8 cellular contexts compared by ENCODE assay signal in the genomic region with DNA sequence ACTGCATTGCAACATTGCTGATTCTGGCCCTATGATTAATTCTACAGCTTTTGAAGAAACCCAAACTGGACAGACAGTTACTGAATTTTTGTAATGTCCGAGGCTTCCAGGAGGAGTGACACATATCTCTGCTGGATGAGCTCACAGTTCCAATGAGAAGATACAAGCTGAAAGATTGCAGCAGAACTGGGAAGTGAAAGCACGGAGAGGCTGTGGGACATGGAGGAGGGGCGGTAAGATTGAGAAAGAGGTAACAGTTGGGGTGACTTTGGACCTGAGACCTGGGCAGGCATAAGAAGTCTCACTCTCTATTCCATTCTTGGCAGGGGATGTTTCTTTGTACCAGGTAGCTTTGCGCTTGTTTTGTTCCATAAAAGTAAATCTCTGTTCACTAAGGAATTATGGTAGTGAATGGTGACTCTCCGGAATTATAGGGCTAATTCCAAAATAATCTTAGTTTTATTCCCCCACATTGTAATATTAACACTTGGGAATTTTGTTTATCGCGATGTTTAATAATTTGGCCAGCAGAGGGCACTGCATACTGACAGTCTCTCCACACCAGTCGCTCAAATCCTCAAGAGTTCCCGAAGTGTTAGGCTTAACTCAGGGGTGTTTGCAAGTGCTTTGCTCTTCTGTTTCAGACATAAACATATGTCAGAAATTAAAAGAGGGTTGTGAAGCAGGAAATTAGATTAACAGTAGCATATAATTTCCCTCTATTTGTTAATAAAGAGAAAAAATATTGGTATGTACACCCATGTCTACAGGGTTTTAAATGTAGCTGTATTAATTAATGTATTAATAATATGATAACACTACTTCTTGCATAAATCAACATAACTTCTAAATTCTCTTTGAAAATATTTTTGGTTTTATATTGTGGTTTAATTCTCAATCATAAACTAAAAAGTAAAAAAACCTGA.
DNase-seq lines count a peak whose midpoint lies in the region; ATAC-seq and TF ChIP-seq lines count a peak whose summit lies in the region.

No MANE protein-coding gene starts in this region.

- H3K27ac ChIP-seq in OCI-LY3 (ENCODE audit: low read length): no peak overlapping the region
- H3K27ac ChIP-seq in hepatocyte: no peak overlapping the region
- peak overlapping the region in 3 of 8 donors; percentile 6 to 19 (median 6) for H3K27ac ChIP-seq in spleen

- ATAC-seq in GM19043 (IDR thresholded peaks at IDR 0.05; ENCODE audit: low read depth, unreplicated experiment) (peak; percentile 55), HG03342 (IDR thresholded peaks at IDR 0.05; ENCODE audit: unreplicated experiment) (no peak)

- TF ChIP-seq CTCF in OCI-LY3 (IDR thresholded peaks at IDR 0.05; ENCODE audit: low read depth, low read length) (peak; percentile 100), astrocyte of the spinal cord (IDR thresholded peaks at IDR 0.05; ENCODE audit: low read depth, low read length) (peak; percentile 64), hepatocyte (IDR thresholded peaks at IDR 0.05; ENCODE audit: poor library complexity) (peak; percentile 79), spleen (IDR thresholded peaks at IDR 0.05 in 8 of 11, conservative IDR thresholded peaks at IDR 0.05 in 3 of 11) (peak in 10 of 11 experiments; percentile 13 to 59 (median 44))

- H3K9me3 ChIP-seq in OCI-LY3 (ENCODE audit: insufficient read depth, low read length): no peaks in the 10 kb centered on the region
- no peaks in the 10 kb centered on the region for H3K9me3 ChIP-seq in hepatocyte (ENCODE audit: low read depth)
- no peaks in the 10 kb centered on the region for H3K9me3 ChIP-seq in spleen

- H3K9me2 ChIP-seq in hepatocyte (replicated peaks; ENCODE audit: insufficient read depth): no peaks in the 10 kb centered on the region

- TF ChIP-seq EP300 in Ishikawa (IDR thresholded peaks at IDR 0.05; ENCODE audit: borderline replicate concordance): no peak

- peak; percentile 60 for TF ChIP-seq RAD21 in Ishikawa (IDR thresholded peaks at IDR 0.05; ENCODE audit: low read depth)

- TF ChIP-seq POLR2A in spleen (IDR thresholded peaks at IDR 0.05): no peak

- WGBS in hepatocyte (ENCODE audit: low lambda C conversion rate, missing lambda C conversion rate): 11% methylated on average over 9 of the region's 9 CpGs
- WGBS in spleen, 5 donors: 13 to 23% (median 16%) methylated on average over 9 of the region's 9 CpGs

- no peaks in the 10 kb centered on the region for H3K79me2 ChIP-seq in OCI-LY3 (ENCODE audit: low read length)
- H3K79me2 ChIP-seq in hepatocyte: no peaks in the 10 kb centered on the region

- H3K4me1 ChIP-seq in OCI-LY3 (ENCODE audit: low read length): peaks cover 11% of the 10 kb centered on the region
- no peaks in the 10 kb centered on the region for H3K4me1 ChIP-seq in hepatocyte (ENCODE audit: insufficient read depth)
- H3K4me1 ChIP-seq in spleen: peaks cover 0 to 9% (median 5%) of the 10 kb centered on the region in 6 donors

- H3K4me3 ChIP-seq in OCI-LY3 (ENCODE audit: low read length) (peak overlapping the region; percentile 45), astrocyte of the spinal cord (ENCODE audit: low read depth, low read length) (no peak overlapping the region), hepatocyte (no peak overlapping the region), spleen (no peak overlapping the region)

- peak overlapping the region; percentile 15 for H3K9ac ChIP-seq in OCI-LY3 (ENCODE audit: low read length)

- H4K20me1 ChIP-seq in OCI-LY3 (ENCODE audit: insufficient read depth, low read length) (no peaks in the 10 kb centered on the region), hepatocyte (ENCODE audit: insufficient read depth, poor library complexity, severe bottlenecking) (no peaks in the 10 kb centered on the region)

- H3K36me3 ChIP-seq in OCI-LY3 (replicated peaks; ENCODE audit: low read depth, low read length): no peaks in the 10 kb centered on the region
- H3K36me3 ChIP-seq in hepatocyte (replicated peaks; ENCODE audit: insufficient read depth, low read depth): no peaks in the 10 kb centered on the region
- no peaks in the 10 kb centered on the region for H3K36me3 ChIP-seq in spleen

- intact Hi-C loops in spleen (cut with DNase I; ENCODE audit: low total_unique reads): no loop called here

- H2AFZ ChIP-seq in OCI-LY3 (ENCODE audit: low read depth, low read length): peak overlapping the region; percentile 19
- no peak overlapping the region for H2AFZ ChIP-seq in hepatocyte

- in situ Hi-C loops in astrocyte of the spinal cord (cut with HindIII; ENCODE audit: low sequenced_read_pairs): no loop called here

- DNase-seq in COR-L47 (lab: John Stamatoyannopoulos, UW) (peak; percentile 78), astrocyte of the spinal cord (ENCODE audit: low read depth, low spot score) (peak; percentile 59), hepatocyte (ENCODE audit: low spot score) (peak; percentile 73), spleen (no peak)

- peak overlapping the region; percentile 63 for H3K4me2 ChIP-seq in OCI-LY3 (ENCODE audit: low read length)
- peak overlapping the region; percentile 5 for H3K4me2 ChIP-seq in hepatocyte

- no peaks in the 10 kb centered on the region for H3K27me3 ChIP-seq in OCI-LY3 (ENCODE audit: low read depth, low read length)
- peaks cover 6% of the 10 kb centered on the region for H3K27me3 ChIP-seq in hepatocyte
- peaks cover 0 to 4% (median 0%) of the 10 kb centered on the region in 7 donors for H3K27me3 ChIP-seq in spleen (replicated peaks in 1 of 7)

TF ChIP-seq in Ishikawa, 13 proteins besides CTCF, POLR2A, EP300 and RAD21:
- TF ChIP-seq, protein P1, sequence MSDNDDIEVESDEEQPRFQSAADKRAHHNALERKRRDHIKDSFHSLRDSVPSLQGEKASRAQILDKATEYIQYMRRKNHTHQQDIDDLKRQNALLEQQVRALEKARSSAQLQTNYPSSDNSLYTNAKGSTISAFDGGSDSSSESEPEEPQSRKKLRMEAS (IDR thresholded peaks at IDR 0.05): no peak
- TF ChIP-seq TEAD4 (IDR thresholded peaks at IDR 0.05) (no peak), TAF1 (IDR thresholded peaks at IDR 0.05; ENCODE audit: low read depth) (no peak), YY1 (IDR thresholded peaks at IDR 0.05; ENCODE audit: low read depth) (no peak), CEBPB (IDR thresholded peaks at IDR 0.05) (no peak), TCF12 (IDR thresholded peaks at IDR 0.05; ENCODE audit: low read depth) (no peak), REST (IDR thresholded peaks at IDR 0.05; ENCODE audit: low read depth) (no peak), USF1 (IDR thresholded peaks at IDR 0.05) (no peak), NFIC (IDR thresholded peaks at IDR 0.05) (no peak), CREB1 (IDR thresholded peaks at IDR 0.05; ENCODE audit: low read depth) (no peak), ZBTB7A (IDR thresholded peaks at IDR 0.05; ENCODE audit: low read depth) (no peak), EGR1 (IDR thresholded peaks at IDR 0.05) (no peak), FOXM1 (IDR thresholded peaks at IDR 0.05; ENCODE audit: borderline replicate concordance, low read depth) (no peak)

Comparison
In these comparisons a context has a peak if more than half of its experiments do, and no peak if none do; other contexts are left out.
1. CTCF ChIP-seq: peak in every context shown above with its lines; median percentile 100 in OCI-LY3; 79 in hepatocyte; 64 in astrocyte of the spinal cord; 44 in spleen.